In the genomic region with DNA sequence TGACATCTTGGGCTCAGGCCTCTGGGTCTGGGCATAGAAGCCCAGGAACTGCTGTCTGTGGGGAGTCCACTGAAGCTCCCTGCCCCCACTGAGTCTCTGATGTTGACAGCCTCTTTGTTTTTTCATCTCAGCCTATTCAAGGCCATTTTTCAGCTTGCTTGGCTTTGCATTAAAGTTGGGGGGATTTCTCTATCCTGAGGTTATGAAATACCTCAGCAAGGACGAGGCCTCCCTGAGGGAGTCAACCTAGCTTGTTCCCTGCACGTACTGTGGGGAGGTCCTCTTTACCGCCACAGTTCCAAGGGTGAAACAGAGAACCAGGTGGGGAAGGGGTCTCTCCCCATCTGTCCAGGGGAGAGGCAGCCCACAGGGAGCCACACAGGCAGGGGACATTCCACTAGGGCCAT, we compare ENCODE assay signal across 25 cellular contexts. TPM values are rescaled to one million over a fixed set of nuclear protein-coding genes. Genes with fewer than 3 reads are reported as not detected.
A peak's percentile ranks its signal among the peaks of the same experiment; 100 is the strongest.
DNase-seq lines count a peak whose midpoint lies in the region; ATAC-seq, FAIRE-seq and TF ChIP-seq lines count a peak whose summit lies in the region.
"Had no signal": no experiment of that assay in that cellular context is flagged by ENCODE, and none has a peak within 500 bp of the region (broad histone marks: within the 10 kb centered on the region; RNA-seq: fewer than 3 reads in every experiment).

No MANE protein-coding gene starts in this region.

- H2AK5ac ChIP-seq in trophoblast cell (ENCODE audit: low read length) = peak overlapping the region; percentile 16

- H3K79me2 ChIP-seq in trophoblast cell (ENCODE audit: control insufficient read depth, insufficient read depth, low read length, poor library complexity) = peaks cover 5% of the 10 kb centered on the region

- peak overlapping the region in 4 of 11 experiments; percentile 26 to 35 (median 29); a peak in 5 of 22 replicates for H3K9ac ChIP-seq in BLaER1 treated with 17β-estradiol and CSF1 and Interleukin-3, amounts not matched to agents 10 nM and 100 nM
- H3K9ac ChIP-seq in kidney (ENCODE audit: low read length in 2 of 2) = no peak overlapping the region
- no peak overlapping the region for H3K9ac ChIP-seq in trophoblast cell (ENCODE audit: low read length)
- H3K9ac ChIP-seq: GM23248 had no signal

- H2BK5ac ChIP-seq in trophoblast cell (ENCODE audit: low read depth, low read length, poor library complexity) = peak overlapping the region; percentile 10

- no peak overlapping the region for H3K23ac ChIP-seq in trophoblast cell (ENCODE audit: low read length)

- peak overlapping the region; percentile 16 for H3K14ac ChIP-seq in trophoblast cell (ENCODE audit: low read length)

- peak overlapping the region; percentile 3 for H3K4ac ChIP-seq in trophoblast cell (ENCODE audit: low read depth, low read length)

- peak; percentile 1 for DNase-seq in WERI-Rb-1
- DNase-seq in kidney = peak; percentile 41
- DNase-seq in trophoblast cell = no peak
- no peak for DNase-seq in Right ventricle myocardium superior
- DNase-seq in NCI-H187 (lab: John Stamatoyannopoulos, UW) = no peak
- DNase-seq in ecto neural progenitor cell (ENCODE audit: low spot score) = no peak
- no peak for DNase-seq in activated T-cell treated with anti-CD3 and anti-CD28 coated beads for 4 hours
- DNase-seq: activated CD4-positive, alpha-beta memory T cell treated with anti-CD3 and anti-CD28 coated beads, Interleukin-2, amount 10 ng/mL, durations not matched to agents 7 days and 5 days; AML-193; anterior cingulate cortex; effector memory CD8-positive, alpha-beta T cell; GM23248; mucosa of descending colon; natural killer cell; NCI-H1048; stimulated activated naive CD4-positive, alpha-beta T cell had no signal

- peaks cover 0 to 33% (median 2%) of the 10 kb centered on the region in 11 experiments; a peak in 7 of 22 replicates for H3K36me3 ChIP-seq in BLaER1 treated with 17β-estradiol and CSF1 and Interleukin-3, amounts not matched to agents 10 nM and 100 nM
- H3K36me3 ChIP-seq in WERI-Rb-1 (peaks cover 3% of the 10 kb centered on the region; the same call in 1 of the 2 replicates), kidney (ENCODE audit: control insufficient read depth in 1 of 2, insufficient read depth in 2 of 2, low read length in 2 of 2) (no peaks in the 10 kb centered on the region), trophoblast cell (ENCODE audit: control insufficient read depth in 1 of 2, insufficient read depth in 2 of 2, low read length in 2 of 2) (peaks cover 13 to 15% of the 10 kb centered on the region in 2 experiments)
- H3K36me3 ChIP-seq: cardiac muscle cell had no signal

- peaks cover 78 to 100% (median 99%) of the 10 kb centered on the region in 11 experiments; a peak in 20 of 22 replicates for H4K20me1 ChIP-seq in BLaER1 treated with 17β-estradiol and CSF1 and Interleukin-3, amounts not matched to agents 10 nM and 100 nM

- peak overlapping the region; percentile 16 for H2BK12ac ChIP-seq in trophoblast cell (ENCODE audit: low read length)

- no peak overlapping the region for H4K91ac ChIP-seq in trophoblast cell (ENCODE audit: low read depth, low read length)

- intact Hi-C loops in kidney (cut with DNase I) = no loop called here
- intact Hi-C loops in Right ventricle myocardium superior (cut with DNase I) = no loop called here

- TF ChIP-seq CTCF in WERI-Rb-1 (IDR thresholded peaks at IDR 0.05; ENCODE audit: low read depth, low read length) (no peak), kidney (IDR thresholded peaks at IDR 0.05; ENCODE audit: borderline replicate concordance, extremely low read depth, insufficient read depth) (no peak)

- ATAC-seq in Right ventricle myocardium superior (ENCODE audit: poor library complexity) = no peak
- ATAC-seq: A549; activated CD4-positive, CD25-positive, alpha-beta regulatory T cell treated with anti-CD3 and anti-CD28 coated beads, Interleukin-2, amount 50 U/mL, for 24 hours; activated naive CD4-positive, alpha-beta T cell treated with anti-CD3 and anti-CD28 coated beads, Interleukin-2, amount 50 U/mL, for 72 hours; effector memory CD8-positive, alpha-beta T cell; mucosa of descending colon; natural killer cell had no signal

- no peaks in the 10 kb centered on the region for H3K27me3 ChIP-seq in BLaER1 treated with 17β-estradiol and CSF1 and Interleukin-3, amounts not matched to agents 10 nM and 100 nM
- H3K27me3 ChIP-seq in WERI-Rb-1 (ENCODE audit: insufficient read depth, low read depth, severe bottlenecking) (no peaks in the 10 kb centered on the region), trophoblast cell (ENCODE audit: insufficient read depth, low read length) (no peaks in the 10 kb centered on the region)
- H3K27me3 ChIP-seq: cardiac muscle cell had no signal

- H3K18ac ChIP-seq in trophoblast cell (ENCODE audit: low read length) = peak overlapping the region; percentile 12

- no peaks in the 10 kb centered on the region for H3K9me3 ChIP-seq in BLaER1 treated with 17β-estradiol and CSF1 and Interleukin-3, amounts not matched to agents 10 nM and 100 nM (replicated peaks in 1 of 11)
- H3K9me3 ChIP-seq in WERI-Rb-1 (ENCODE audit: severe bottlenecking) (no peaks in the 10 kb centered on the region), kidney (ENCODE audit: control insufficient read depth in 1 of 2, low read length in 2 of 2) (no peaks in the 10 kb centered on the region), trophoblast cell (ENCODE audit: insufficient read depth, low read depth, low read length) (peaks cover 2% of the 10 kb centered on the region)
- H3K9me3 ChIP-seq: A549, mucosa of descending colon had no signal

- no peak overlapping the region for H4K8ac ChIP-seq in trophoblast cell (ENCODE audit: low read depth, low read length)

- H2BK120ac ChIP-seq in trophoblast cell (ENCODE audit: insufficient read depth, low read length, poor library complexity) = no peak overlapping the region

- no CpG with 5 or more reads among the region's 3 CpGs for WGBS in trophoblast cell (ENCODE audit: extremely low coverage, insufficient coverage, insufficient read length)

- peaks cover 5% of the 10 kb centered on the region for H3K79me1 ChIP-seq in trophoblast cell (ENCODE audit: low read length)

- H2AFZ ChIP-seq in trophoblast cell (ENCODE audit: insufficient read depth, low read length, poor library complexity) = no peak overlapping the region
- H2AFZ ChIP-seq: GM23248 had no signal

- H4K12ac ChIP-seq in trophoblast cell (ENCODE audit: low read depth, low read length) = no peak overlapping the region

- no peak overlapping the region; a peak in 1 of 20 replicates for H3K4me3 ChIP-seq in BLaER1 treated with 17β-estradiol and CSF1 and Interleukin-3, amounts not matched to agents 10 nM and 100 nM
- H3K4me3 ChIP-seq in WERI-Rb-1 (ENCODE audit: low read depth, low read length) (no peak overlapping the region), kidney (ENCODE audit: low read length in 2 of 2) (no peak overlapping the region), trophoblast cell (ENCODE audit: low read depth, low read length) (no peak overlapping the region)
- H3K4me3 ChIP-seq: A549, cardiac muscle cell, coronary artery, GM23248, mucosa of descending colon, SK-N-MC, skin epidermis had no signal

- peak overlapping the region in 4 of 11 experiments; percentile 12 to 77 (median 22); a peak in 4 of 22 replicates for H3K27ac ChIP-seq in BLaER1 treated with 17β-estradiol and CSF1 and Interleukin-3, amounts not matched to agents 10 nM and 100 nM
- H3K27ac ChIP-seq in WERI-Rb-1 (no peak overlapping the region), kidney (ENCODE audit: low read depth in 2 of 2, low read length in 2 of 2) (no peak overlapping the region), trophoblast cell (ENCODE audit: low read depth, low read length) (no peak overlapping the region)
- H3K27ac ChIP-seq: A549, cardiac muscle cell, coronary artery, GM23248, SK-N-MC, skin epidermis had no signal

- H3K4me1 ChIP-seq in BLaER1 treated with 17β-estradiol and CSF1 and Interleukin-3, amounts not matched to agents 10 nM and 100 nM = peaks cover 79 to 97% (median 89%) of the 10 kb centered on the region in 10 experiments
- H3K4me1 ChIP-seq in kidney (ENCODE audit: control insufficient read depth in 1 of 2, insufficient read depth in 1 of 2, low read depth in 1 of 2, low read length in 2 of 2) = peaks cover 45 to 55% of the 10 kb centered on the region in 2 donors
- H3K4me1 ChIP-seq in trophoblast cell (ENCODE audit: control insufficient read depth in 1 of 2, insufficient read depth in 2 of 2, low read length in 2 of 2) = peaks cover 42 to 47% of the 10 kb centered on the region in 2 experiments
- H3K4me1 ChIP-seq: A549 had no signal

- no peak for FAIRE-seq in kidney (lab: Jason Lieb, UNC)
- FAIRE-seq: A549, urothelium cell line had no signal

- peak overlapping the region in 10 of 11 experiments; percentile 43 to 94 (median 85); a peak in 20 of 22 replicates for H3K4me2 ChIP-seq in BLaER1 treated with 17β-estradiol and CSF1 and Interleukin-3, amounts not matched to agents 10 nM and 100 nM
- H3K4me2 ChIP-seq in trophoblast cell (ENCODE audit: low read length) = no peak overlapping the region
- H3K4me2 ChIP-seq: A549 had no signal

RNA-seq across cellular contexts. Expression of a gene that starts 8.4 kb away (rescaled TPM):
- 4.4 TPM for total RNA-seq in kidney
- polyA plus RNA-seq in kidney (ENCODE audit: insufficient read depth, low read depth, low replicate concordance) = 0.22 TPM
- polyA plus RNA-seq in trophoblast cell (2013) = 0.19 and 0.21 TPM in 2 replicates
- 0.35 TPM for total RNA-seq in Right ventricle myocardium superior

Comparison
In these comparisons a context has a peak if more than half of its experiments do, and no peak if none do; other contexts are left out.
1. DNase-seq: peak in WERI-Rb-1 (single experiment) and kidney (single experiment); none in trophoblast cell (0 of 2), Right ventricle myocardium superior (single experiment), NCI-H187 (0 of 2), ecto neural progenitor cell (single experiment) and activated T-cell treated with anti-CD3 and anti-CD28 coated beads for 4 hours (single experiment).